Comparison of ENCODE assay signal across 8 cellular contexts in genomic region chrX:103343105-103343504, GRCh38. TPM values are rescaled to one million over a fixed set of nuclear protein-coding genes. Genes with fewer than 3 reads are reported as not detected.
DNase-seq lines count a peak whose midpoint lies in the region; ATAC-seq and TF ChIP-seq lines count a peak whose summit lies in the region.

No MANE protein-coding gene starts in this region.

- intact Hi-C loops in spleen (cut with DNase I; ENCODE audit: low total_unique reads) = loop anchor here (10.0 kb wide), 1 partner anchor 122 kb away; no protein-coding TSS in a partner anchor
- intact Hi-C loops in activated T-helper 2 cell treated with anti-CD3 and anti-CD28 coated beads, Interferon-gamma antibody, Interleukin-2, Interleukin-4, amounts not matched to agents 10 μg/mL and 5 μg/mL and 100 μg/mL, durations not matched to agents 14 hours and 24 hours and 36 hours (cut with micrococcal nuclease) = loop anchor here (1.0 kb wide), 1 partner anchor 121 kb away; no protein-coding TSS in a partner anchor

- no peaks in the 10 kb centered on the region for H3K36me3 ChIP-seq in spleen

- H3K4me3 Mint-ChIP-seq in activated T-cell treated with anti-CD3 and anti-CD28 coated beads, Interleukin-2, amount 50 U/mL, for 72 hours = no peak overlapping the region
- H3K4me3 Mint-ChIP-seq in activated T-helper 2 cell treated with anti-CD3 and anti-CD28 coated beads, Interferon-gamma antibody, Interleukin-2, Interleukin-4, amounts not matched to agents 10 μg/mL and 5 μg/mL and 100 μg/mL, durations not matched to agents 14 hours and 24 hours and 36 hours (ENCODE audit: low read depth) = no peak overlapping the region

- ATAC-seq in GM19438 (IDR thresholded peaks at IDR 0.05; ENCODE audit: low read depth, unreplicated experiment) = peak; percentile 62
- ATAC-seq in activated T-cell treated with anti-CD3 and anti-CD28 coated beads, Interleukin-2, amount 50 U/mL, for 72 hours (replicated peaks in 1 of 2) = peak in 1 of 2 donors; percentile 47
- ATAC-seq in foreskin keratinocyte = peak; percentile 43

- TF ChIP-seq CTCF in foreskin keratinocyte (conservative IDR thresholded peaks at IDR 0.05) = peak; percentile 71
- TF ChIP-seq CTCF in spleen (IDR thresholded peaks at IDR 0.05 in 8 of 11, conservative IDR thresholded peaks at IDR 0.05 in 3 of 11) = peak; percentile 22 to 71 (median 58)

- TF ChIP-seq POLR2A in spleen (IDR thresholded peaks at IDR 0.05) = no peak

- H3K9me3 Mint-ChIP-seq in activated T-cell treated with anti-CD3 and anti-CD28 coated beads, Interleukin-2, amount 50 U/mL, for 72 hours = no peaks in the 10 kb centered on the region
- no peaks in the 10 kb centered on the region for H3K9me3 Mint-ChIP-seq in activated T-helper 2 cell treated with anti-CD3 and anti-CD28 coated beads, Interferon-gamma antibody, Interleukin-2, Interleukin-4, amounts not matched to agents 10 μg/mL and 5 μg/mL and 100 μg/mL, durations not matched to agents 14 hours and 24 hours and 36 hours

- DNase-seq in DMS 273 treated with DMSO at 0.1 percent for 48 hours (lab: John Stamatoyannopoulos, UW) (peak; percentile 44), NCI-H146 treated with DMSO at 0.1 percent for 48 hours (lab: John Stamatoyannopoulos, UW; ENCODE audit: unreplicated experiment) (peak; percentile 15), foreskin keratinocyte (peak in 1 of 2 donors; percentile 18), spleen (no peak), NCI-H128 (lab: John Stamatoyannopoulos, UW; ENCODE audit: unreplicated experiment) (no peak)
- DNase-seq in activated T-cell treated with anti-CD3 and anti-CD28 coated beads, Interleukin-2, amount 50 U/mL, for 72 hours = peak; percentile 13 to 44
- no peak for DNase-seq in activated T-helper 2 cell treated with anti-CD3 and anti-CD28 coated beads, Interferon-gamma antibody, Interleukin-2, Interleukin-4, amounts not matched to agents 10 μg/mL and 5 μg/mL and 100 μg/mL, durations not matched to agents 14 hours and 24 hours and 36 hours (ENCODE audit: low spot score)

- peaks cover 21% of the 10 kb centered on the region for H3K27me3 Mint-ChIP-seq in activated T-cell treated with anti-CD3 and anti-CD28 coated beads, Interleukin-2, amount 50 U/mL, for 72 hours (ENCODE audit: low read depth)
- peaks cover 2% of the 10 kb centered on the region for H3K27me3 Mint-ChIP-seq in activated T-helper 2 cell treated with anti-CD3 and anti-CD28 coated beads, Interferon-gamma antibody, Interleukin-2, Interleukin-4, amounts not matched to agents 10 μg/mL and 5 μg/mL and 100 μg/mL, durations not matched to agents 14 hours and 24 hours and 36 hours (ENCODE audit: low read depth)

- H3K9me3 ChIP-seq in spleen = no peaks in the 10 kb centered on the region

- no peak overlapping the region for H3K27ac ChIP-seq in foreskin keratinocyte
- H3K27ac ChIP-seq in spleen = no peak overlapping the region

- no peaks in the 10 kb centered on the region for H3K4me1 Mint-ChIP-seq in activated T-cell treated with anti-CD3 and anti-CD28 coated beads, Interleukin-2, amount 50 U/mL, for 72 hours (ENCODE audit: low read depth)
- no peaks in the 10 kb centered on the region for H3K4me1 Mint-ChIP-seq in activated T-helper 2 cell treated with anti-CD3 and anti-CD28 coated beads, Interferon-gamma antibody, Interleukin-2, Interleukin-4, amounts not matched to agents 10 μg/mL and 5 μg/mL and 100 μg/mL, durations not matched to agents 14 hours and 24 hours and 36 hours (ENCODE audit: low read depth)

- H3K27me3 ChIP-seq in foreskin keratinocyte (no peaks in the 10 kb centered on the region), spleen (replicated peaks in 1 of 7) (peaks cover 0 to 16% (median 0%) of the 10 kb centered on the region in 7 donors)

- H3K36me3 Mint-ChIP-seq in activated T-cell treated with anti-CD3 and anti-CD28 coated beads, Interleukin-2, amount 50 U/mL, for 72 hours (ENCODE audit: insufficient read depth in 2 of 2) = no peaks in the 10 kb centered on the region
- H3K36me3 Mint-ChIP-seq in activated T-helper 2 cell treated with anti-CD3 and anti-CD28 coated beads, Interferon-gamma antibody, Interleukin-2, Interleukin-4, amounts not matched to agents 10 μg/mL and 5 μg/mL and 100 μg/mL, durations not matched to agents 14 hours and 24 hours and 36 hours (ENCODE audit: low read depth) = no peaks in the 10 kb centered on the region

- H3K27ac Mint-ChIP-seq in activated T-cell treated with anti-CD3 and anti-CD28 coated beads, Interleukin-2, amount 50 U/mL, for 72 hours = no peak overlapping the region
- H3K27ac Mint-ChIP-seq in activated T-helper 2 cell treated with anti-CD3 and anti-CD28 coated beads, Interferon-gamma antibody, Interleukin-2, Interleukin-4, amounts not matched to agents 10 μg/mL and 5 μg/mL and 100 μg/mL, durations not matched to agents 14 hours and 24 hours and 36 hours = no peak overlapping the region

- H3K4me1 ChIP-seq in foreskin keratinocyte (no peaks in the 10 kb centered on the region), spleen (no peaks in the 10 kb centered on the region)

- 3 to 24% (median 6%) methylated on average over 2 of the region's 2 CpGs for WGBS in spleen, 5 donors

- H3K4me3 ChIP-seq in spleen = no peak overlapping the region

RNA-seq across cellular contexts. Expression of gene TCEAL7, which starts 13.1 kb away (rescaled TPM):
- total RNA-seq in activated T-cell treated with anti-CD3 and anti-CD28 coated beads, Interleukin-2, amount 50 U/mL, for 72 hours = not detected
- total RNA-seq in foreskin keratinocyte = 6.5 and 7.8 TPM in 2 replicates
- polyA plus RNA-seq in foreskin keratinocyte = 5.8 and 8.2 TPM in 2 replicates
- 1 to 10 TPM; 2.2 to 4.7 (median 3.2) TPM for total RNA-seq in spleen
- polyA plus RNA-seq in spleen = 1 to 10 TPM; 2.5 to 3.1 (median 2.5) TPM
- total RNA-seq in activated T-helper 2 cell treated with anti-CD3 and anti-CD28 coated beads, Interferon-gamma antibody, Interleukin-2, Interleukin-4, amounts not matched to agents 10 μg/mL and 5 μg/mL and 100 μg/mL, durations not matched to agents 14 hours and 24 hours and 36 hours = not detected in 2 replicates

RNA-seq across cellular contexts. Expression of gene TCEAL9, which starts 13.2 kb away (rescaled TPM):
- total RNA-seq in activated T-cell treated with anti-CD3 and anti-CD28 coated beads, Interleukin-2, amount 50 U/mL, for 72 hours = 1 to 10 TPM; 1.6 to 3.5 TPM
- total RNA-seq in foreskin keratinocyte (87.4 and 102 TPM in 2 replicates), spleen (10 to 100 TPM; 27.4 to 70.4 (median 39.5) TPM)
- polyA plus RNA-seq in foreskin keratinocyte (98.0 and 110 TPM in 2 replicates), spleen (10 to 100 TPM; 37.8 to 72.0 (median 47.5) TPM)
- total RNA-seq in activated T-helper 2 cell treated with anti-CD3 and anti-CD28 coated beads, Interferon-gamma antibody, Interleukin-2, Interleukin-4, amounts not matched to agents 10 μg/mL and 5 μg/mL and 100 μg/mL, durations not matched to agents 14 hours and 24 hours and 36 hours = 0.73 and 0.97 TPM in 2 replicates

RNA-seq across cellular contexts. Expression of gene BEX2, which starts 32.3 kb away (rescaled TPM):
- 10 to 100 TPM; 36.7 to 45.6 TPM for total RNA-seq in activated T-cell treated with anti-CD3 and anti-CD28 coated beads, Interleukin-2, amount 50 U/mL, for 72 hours
- 7.8 and 9.1 TPM in 2 replicates for total RNA-seq in foreskin keratinocyte
- 10.3 and 12.4 TPM in 2 replicates for polyA plus RNA-seq in foreskin keratinocyte
- total RNA-seq in spleen = 10 to 100 TPM; 10.1 to 19.6 (median 14.6) TPM
- polyA plus RNA-seq in spleen = 10 to 100 TPM; 31.7 to 39.9 (median 34.7) TPM
- 2.6 and 3.9 TPM in 2 replicates for total RNA-seq in activated T-helper 2 cell treated with anti-CD3 and anti-CD28 coated beads, Interferon-gamma antibody, Interleukin-2, Interleukin-4, amounts not matched to agents 10 μg/mL and 5 μg/mL and 100 μg/mL, durations not matched to agents 14 hours and 24 hours and 36 hours

RNA-seq across cellular contexts. Expression of gene BEX3, which starts 33.2 kb away (rescaled TPM):
- total RNA-seq in activated T-cell treated with anti-CD3 and anti-CD28 coated beads, Interleukin-2, amount 50 U/mL, for 72 hours = 10 to 100 TPM; 17.3 to 33.0 TPM
- total RNA-seq in foreskin keratinocyte (156 and 159 TPM in 2 replicates), spleen (100 to 1,000 TPM in 2 of 7 donors, 10 to 100 TPM in 5; 50.4 to 127 (median 82.2) TPM)
- polyA plus RNA-seq in foreskin keratinocyte (203 and 222 TPM in 2 replicates), spleen (100 to 1,000 TPM in 1 of 3 donors, 10 to 100 TPM in 2; 35.3 to 104 (median 56.5) TPM)
- total RNA-seq in activated T-helper 2 cell treated with anti-CD3 and anti-CD28 coated beads, Interferon-gamma antibody, Interleukin-2, Interleukin-4, amounts not matched to agents 10 μg/mL and 5 μg/mL and 100 μg/mL, durations not matched to agents 14 hours and 24 hours and 36 hours = 7.0 and 8.4 TPM in 2 replicates

Comparison
In these comparisons a context has a peak if more than half of its experiments do, and no peak if none do; other contexts are left out.
1. DNase-seq: peak in DMS 273 treated with DMSO at 0.1 percent for 48 hours (single experiment), NCI-H146 treated with DMSO at 0.1 percent for 48 hours (single experiment) and activated T-cell treated with anti-CD3 and anti-CD28 coated beads, Interleukin-2, amount 50 U/mL, for 72 hours (2 of 2); none in spleen (single experiment), activated T-helper 2 cell treated with anti-CD3 and anti-CD28 coated beads, Interferon-gamma antibody, Interleukin-2, Interleukin-4, amounts not matched to agents 10 μg/mL and 5 μg/mL and 100 μg/mL, durations not matched to agents 14 hours and 24 hours and 36 hours (single experiment) and NCI-H128 (single experiment).
2. RNA of gene TCEAL9, which starts 13.2 kb away (total RNA-seq): 87.4 to 102 TPM in foreskin keratinocyte and 27.4 to 70.4 TPM in spleen; 1.6 to 3.5 TPM in activated T-cell treated with anti-CD3 and anti-CD28 coated beads, Interleukin-2, amount 50 U/mL, for 72 hours and 0.73 to 0.97 TPM in activated T-helper 2 cell treated with anti-CD3 and anti-CD28 coated beads, Interferon-gamma antibody, Interleukin-2, Interleukin-4, amounts not matched to agents 10 μg/mL and 5 μg/mL and 100 μg/mL, durations not matched to agents 14 hours and 24 hours and 36 hours; every median in the first group is over 4 times any median in the second.